Comparison of ENCODE assay signal across 15 cellular contexts in the genomic region with DNA sequence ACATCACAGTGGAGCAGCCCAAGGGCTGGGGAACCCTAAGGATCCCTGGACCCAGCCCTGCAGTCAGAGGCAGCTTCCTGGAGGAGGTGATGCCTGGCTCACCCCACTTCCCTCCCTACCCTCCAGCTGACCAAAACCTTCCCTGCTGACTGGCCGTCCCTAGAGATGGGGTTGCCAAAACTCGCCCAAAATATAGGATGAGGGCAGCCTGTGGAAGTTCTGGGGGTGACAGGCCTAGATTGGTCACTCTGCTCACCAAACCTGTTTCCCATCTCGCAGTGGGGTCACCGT. TPM values are rescaled to one million over a fixed set of nuclear protein-coding genes. Genes with fewer than 3 reads are reported as not detected.
A peak's percentile ranks its signal among the peaks of the same experiment; 100 is the strongest.
DNase-seq lines count a peak whose midpoint lies in the region; ATAC-seq and TF ChIP-seq lines count a peak whose summit lies in the region.
"Had no signal": no experiment of that assay in that cellular context is flagged by ENCODE, and none has a peak within 500 bp of the region (broad histone marks: within the 10 kb centered on the region; RNA-seq: fewer than 3 reads in every experiment).

No MANE protein-coding gene starts in this region.

- H3K27ac ChIP-seq in GM23248 (peak overlapping the region; percentile 82), adrenal gland (peak overlapping the region; percentile 54 to 88 (median 80)), stomach (peak overlapping the region; percentile 39 to 91 (median 86))
- H3K27ac ChIP-seq: neutrophil, VCaP had no signal

- ATAC-seq in left colon (peak; percentile 2), HG02852 (IDR thresholded peaks at IDR 0.05; ENCODE audit: unreplicated experiment) (no peak)
- ATAC-seq: activated CD8-positive, alpha-beta memory T cell treated with anti-CD3 and anti-CD28 coated beads, Interleukin-2, amount 10 ng/mL, durations not matched to agents 7 days and 5 days had no signal

- no peak for TF ChIP-seq EP300 in stomach (IDR thresholded peaks at IDR 0.05)

- H4K20me1 ChIP-seq in GM23248 (ENCODE audit: insufficient read depth): no peaks in the 10 kb centered on the region

- H3K4me1 ChIP-seq in GM23248 (ENCODE audit: insufficient read depth): peaks cover 18% of the 10 kb centered on the region
- peaks cover 28 to 64% of the 10 kb centered on the region in 2 donors for H3K4me1 ChIP-seq in adrenal gland (replicated peaks in 1 of 2)
- peaks cover 55 to 82% (median 64%) of the 10 kb centered on the region in 4 donors for H3K4me1 ChIP-seq in stomach

- peaks cover 20% of the 10 kb centered on the region; the same call in 1 of the 2 replicates for H3K79me2 ChIP-seq in GM23248 (ENCODE audit: insufficient read depth)

- TF ChIP-seq POLR2A in adrenal gland (IDR thresholded peaks at IDR 0.05) (no peak), stomach (IDR thresholded peaks at IDR 0.05) (no peak)

- H3K9me2 ChIP-seq in GM23248 (ENCODE audit: insufficient read depth): no peaks in the 10 kb centered on the region

- H3K4me2 ChIP-seq in GM23248 (ENCODE audit: unreplicated experiment): no peak overlapping the region

- peak overlapping the region; percentile 48 for H3K9ac ChIP-seq in GM23248

- H3K9me3 ChIP-seq in GM23248 (ENCODE audit: low read depth) (no peaks in the 10 kb centered on the region), adrenal gland (replicated peaks in 1 of 3) (no peaks in the 10 kb centered on the region), stomach (no peaks in the 10 kb centered on the region)
- H3K9me3 ChIP-seq: neutrophil had no signal

- peaks cover 78% of the 10 kb centered on the region for H3F3A ChIP-seq in GM23248 (ENCODE audit: insufficient read depth)

- TF ChIP-seq CTCF in adrenal gland (IDR thresholded peaks at IDR 0.05) (no peak), stomach (IDR thresholded peaks at IDR 0.05) (no peak)

- peak; percentile 42 for DNase-seq in GM23248
- no peak for DNase-seq in adrenal gland
- no peak for DNase-seq in left colon
- DNase-seq in stomach: no peak
- DNase-seq in NCI-H510A (lab: John Stamatoyannopoulos, UW): no peak
- DNase-seq in cerebellum (ENCODE audit: low spot score): no peak
- no peak for DNase-seq in NCI-H69 (lab: John Stamatoyannopoulos, UW)
- DNase-seq: activated CD8-positive, alpha-beta memory T cell treated with anti-CD3 and anti-CD28 coated beads, Interleukin-2, amount 10 ng/mL, durations not matched to agents 7 days and 5 days; activated naive CD8-positive, alpha-beta T cell treated with anti-CD3 and anti-CD28 coated beads for 36 hours; C1 segment of cervical spinal cord; NCI-H2029; NCI-H774 had no signal

- H3K27me3 ChIP-seq in GM23248 (replicated peaks; ENCODE audit: insufficient read depth) (no peaks in the 10 kb centered on the region), adrenal gland (no peaks in the 10 kb centered on the region), stomach (no peaks in the 10 kb centered on the region)
- H3K27me3 ChIP-seq: neutrophil had no signal

- H3K36me3 ChIP-seq in GM23248 (ENCODE audit: low read depth): peaks cover 8% of the 10 kb centered on the region; the same call in 1 of the 2 replicates
- peaks cover 0 to 30% of the 10 kb centered on the region in 2 donors for H3K36me3 ChIP-seq in adrenal gland (replicated peaks in 1 of 2)
- peaks cover 27 to 40% (median 35%) of the 10 kb centered on the region in 4 donors for H3K36me3 ChIP-seq in stomach

- 53 to 59% methylated on average over 4 of the region's 4 CpGs for WGBS in GM23248 (ENCODE audit: low coverage in 1 of 2, low lambda C conversion rate in 2 of 2, missing lambda C conversion rate in 2 of 2), 2 experiments
- 0 to 65% (median 39%) methylated on average over 1 to 4 of the region's 4 CpGs for WGBS in adrenal gland, 4 donors
- 37 to 53% (median 46%) methylated on average over 3 to 4 of the region's 4 CpGs for WGBS in stomach, 5 donors

- intact Hi-C loops in adrenal gland (cut with DNase I) (loop anchor here in 1 of 2 donors (5.0 kb wide), 1 partner anchor 108 kb away; no protein-coding TSS in a partner anchor), left colon (cut with DNase I, micrococcal nuclease) (loop anchor here in 1 of 2 donors (5.0 kb wide), 1 partner anchor 108 kb away; no protein-coding TSS in a partner anchor), stomach (cut with DNase I; ENCODE audit: low total_unique reads) (loop anchor here (5.0 kb wide), 1 partner anchor 113 kb away; no protein-coding TSS in a partner anchor)

- in situ Hi-C loops in GM23248 (cut with MboI): no loop called here

- H3K4me3 ChIP-seq in GM23248 (no peak overlapping the region), adrenal gland (no peak overlapping the region), stomach (no peak overlapping the region)

- H2AFZ ChIP-seq in GM23248: no peak overlapping the region

RNA-seq across cellular contexts. Expression of a gene that starts 35.0 kb away (rescaled TPM):
- total RNA-seq in GM23248 (2014; rRNA removed; shearing (Covaris generic)): 10.9 and 14.4 TPM in 2 replicates
- polyA plus RNA-seq in GM23248 (2016; fragmentation: Nextera tagmentation; extraction: Ambion mirVana): 8.4 and 8.7 TPM in 2 replicates
- total RNA-seq in adrenal gland: 100 to 1,000 TPM in 1 of 8 donors, 10 to 100 TPM in 7; 27.6 to 208 (median 41.7) TPM
- polyA plus RNA-seq in adrenal gland: 10 to 100 TPM in 1 of 3 donors, 1 to 10 TPM in 2; 5.1 to 17.0 (median 8.4) TPM
- total RNA-seq in left colon: 10 to 100 TPM; 70.4 to 73.9 TPM
- 10 to 100 TPM in 4 of 5 donors, 1 to 10 TPM in 1; 8.2 to 28.8 (median 19.4) TPM for total RNA-seq in stomach
- polyA plus RNA-seq in stomach: 1 to 10 TPM; 3.4 to 8.6 (median 5.3) TPM
- total RNA-seq in cerebellum: 9.1 TPM
